8 cellular contexts compared by ENCODE assay signal in the genomic region with DNA sequence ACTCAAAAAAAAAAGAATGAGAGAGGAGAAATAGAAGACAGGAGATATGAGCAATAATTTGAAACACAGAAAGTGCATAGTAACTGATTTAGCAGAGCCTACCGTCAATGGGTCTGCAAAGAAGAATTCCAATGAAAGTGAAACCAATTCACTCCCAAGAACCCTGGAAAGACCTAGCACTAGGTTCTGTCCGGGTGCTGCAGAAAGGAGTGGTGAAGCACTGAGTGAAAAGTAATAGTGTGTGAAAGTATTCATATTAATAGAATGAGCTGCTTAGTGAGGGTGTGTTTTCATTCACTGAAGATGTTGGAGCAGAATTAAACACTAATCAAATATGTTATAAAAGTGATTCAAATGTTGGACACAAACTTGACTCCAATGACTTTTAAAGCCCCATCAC. TPM values are rescaled to one million over a fixed set of nuclear protein-coding genes. Genes with fewer than 3 reads are reported as not detected.
DNase-seq lines count a peak whose midpoint lies in the region; ATAC-seq and TF ChIP-seq lines count a peak whose summit lies in the region.

No MANE protein-coding gene starts in this region.

- intact Hi-C loops in gastrocnemius medialis (cut with DNase I; ENCODE audit: low total_unique reads) (loop anchor here (2.0 kb wide), 3 partner anchors 52 to 326 kb away; a partner anchor contains a TSS), ovary (cut with DNase I) (no loop called here)

- TF ChIP-seq EP300 in ovary (IDR thresholded peaks at IDR 0.05), result no peak

- no peak for TF ChIP-seq POLR2A in gastrocnemius medialis (IDR thresholded peaks at IDR 0.05)
- TF ChIP-seq POLR2A in ovary (IDR thresholded peaks at IDR 0.05), result no peak

- no peak for DNase-seq in activated naive CD8-positive, alpha-beta T cell treated with anti-CD3 and anti-CD28 coated beads for 36 hours
- no peak for DNase-seq in gastrocnemius medialis
- no peak for DNase-seq in foreskin melanocyte
- DNase-seq in NCI-H345 (lab: John Stamatoyannopoulos, UW), result no peak
- DNase-seq in ovary, result no peak
- no peak for DNase-seq in NCI-H510A treated with DMSO at 0.1 percent for 48 hours (lab: John Stamatoyannopoulos, UW)

- H3K9me3 Mint-ChIP-seq in activated naive CD8-positive, alpha-beta T cell treated with anti-CD3 and anti-CD28 coated beads for 36 hours, result no peaks in the 10 kb centered on the region

- H3K4me3 Mint-ChIP-seq in activated naive CD8-positive, alpha-beta T cell treated with anti-CD3 and anti-CD28 coated beads for 36 hours, result no peak overlapping the region

- H3K27ac ChIP-seq in gastrocnemius medialis, result peak overlapping the region in 3 of 4 donors; percentile 65 to 77 (median 68)
- no peak overlapping the region for H3K27ac ChIP-seq in ovary

- no peak for TF ChIP-seq CTCF in gastrocnemius medialis (IDR thresholded peaks at IDR 0.05 in 4 of 5, conservative IDR thresholded peaks at IDR 0.05 in 1 of 5)
- TF ChIP-seq CTCF in ovary (IDR thresholded peaks at IDR 0.05), result no peak

- in situ Hi-C loops in gastrocnemius medialis (cut with MboI; ENCODE audit: low sequenced_read_pairs in 4 of 4), result loop anchor here in 2 of 4 donors (10.0 kb wide), 2 partner anchors 292 to 322 kb away; a partner anchor contains a TSS

- ATAC-seq in GM19025 (IDR thresholded peaks at IDR 0.05; ENCODE audit: low read depth, unreplicated experiment), result peak; percentile 18
- peak; percentile 12 for ATAC-seq in HG02840 (IDR thresholded peaks at IDR 0.05; ENCODE audit: low FRiP score, unreplicated experiment)
- peak in 1 of 2 donors; percentile 37 for ATAC-seq in gastrocnemius medialis

- H3K27me3 Mint-ChIP-seq in activated naive CD8-positive, alpha-beta T cell treated with anti-CD3 and anti-CD28 coated beads for 36 hours, result no peaks in the 10 kb centered on the region

- WGBS in ovary, 3 donors, result 34 to 39% (median 35%) methylated on average over 2 of the region's 2 CpGs

- H3K36me3 Mint-ChIP-seq in activated naive CD8-positive, alpha-beta T cell treated with anti-CD3 and anti-CD28 coated beads for 36 hours, result no peaks in the 10 kb centered on the region

- H3K9me3 ChIP-seq in gastrocnemius medialis (no peaks in the 10 kb centered on the region), ovary (no peaks in the 10 kb centered on the region)

- H3K27ac Mint-ChIP-seq in activated naive CD8-positive, alpha-beta T cell treated with anti-CD3 and anti-CD28 coated beads for 36 hours, result peak overlapping the region; percentile 87

- peaks cover 14% of the 10 kb centered on the region for H3K4me1 Mint-ChIP-seq in activated naive CD8-positive, alpha-beta T cell treated with anti-CD3 and anti-CD28 coated beads for 36 hours

- H3K36me3 ChIP-seq in gastrocnemius medialis, result no peaks in the 10 kb centered on the region
- H3K36me3 ChIP-seq in ovary, result no peaks in the 10 kb centered on the region

- H3K4me1 ChIP-seq in gastrocnemius medialis (no peaks in the 10 kb centered on the region), ovary (ENCODE audit: insufficient read depth) (no peaks in the 10 kb centered on the region)

- H3K27me3 ChIP-seq in gastrocnemius medialis, result no peaks in the 10 kb centered on the region
- no peaks in the 10 kb centered on the region for H3K27me3 ChIP-seq in ovary

- H3K4me3 ChIP-seq in gastrocnemius medialis, result peak overlapping the region in 1 of 4 donors; percentile 57
- no peak overlapping the region for H3K4me3 ChIP-seq in ovary

RNA-seq across cellular contexts. Expression of a gene that starts 51.3 kb away (rescaled TPM):
- total RNA-seq in activated naive CD8-positive, alpha-beta T cell treated with anti-CD3 and anti-CD28 coated beads for 36 hours, result 10 to 100 TPM; 50.3 to 58.2 TPM
- total RNA-seq in gastrocnemius medialis, result 10 to 100 TPM; 14.6 to 35.3 (median 24.5) TPM
- total RNA-seq in ovary, result 10 to 100 TPM; 34.9 to 61.5 (median 46.5) TPM
- 10 to 100 TPM; 25.6 to 36.8 TPM for polyA plus RNA-seq in ovary

Comparison
In these comparisons a context has a peak if more than half of its experiments do, and no peak if none do; other contexts are left out.
1. H3K27ac ChIP-seq: peak in gastrocnemius medialis (3 of 4); none in ovary (0 of 2).